In the genomic region with DNA sequence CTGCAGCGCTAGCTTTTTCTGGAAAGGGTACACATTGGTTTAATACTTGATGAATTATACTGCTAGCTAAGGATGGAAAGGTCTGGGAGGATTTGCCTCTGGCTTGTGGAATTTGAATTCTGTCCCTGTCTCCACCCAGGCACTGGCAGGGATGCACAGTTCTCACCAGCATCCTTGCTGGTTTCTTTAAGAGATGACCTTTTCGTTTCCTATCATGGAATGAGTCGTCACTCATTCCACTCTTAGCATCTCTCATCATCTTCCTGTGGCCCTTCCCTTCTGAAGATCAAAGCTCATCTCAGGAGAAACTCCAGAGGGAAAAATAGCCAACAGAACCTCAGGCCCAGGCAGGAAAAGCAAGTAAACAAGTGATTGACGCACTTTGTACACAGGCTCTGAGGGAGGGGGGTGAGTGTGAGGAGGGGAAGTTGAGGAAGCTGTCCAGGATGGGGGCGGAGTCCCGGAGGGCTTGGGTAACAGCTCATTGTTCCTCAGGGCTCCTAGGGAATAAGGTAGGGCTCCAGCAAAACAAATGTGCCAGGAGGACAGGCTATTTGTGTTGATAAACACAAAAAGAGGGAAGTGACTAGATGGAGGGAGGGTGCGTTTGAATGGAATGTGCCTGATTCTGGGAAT, we compare ENCODE assay signal across 1 cellular context.
TF ChIP-seq lines count a peak whose summit lies in the region.

No MANE protein-coding gene starts in this region.

TF ChIP-seq in GM23338, 12 proteins besides CTCF, POLR2A, EP300 and RAD21 (continued from another document):
- TF ChIP-seq, protein P1, sequence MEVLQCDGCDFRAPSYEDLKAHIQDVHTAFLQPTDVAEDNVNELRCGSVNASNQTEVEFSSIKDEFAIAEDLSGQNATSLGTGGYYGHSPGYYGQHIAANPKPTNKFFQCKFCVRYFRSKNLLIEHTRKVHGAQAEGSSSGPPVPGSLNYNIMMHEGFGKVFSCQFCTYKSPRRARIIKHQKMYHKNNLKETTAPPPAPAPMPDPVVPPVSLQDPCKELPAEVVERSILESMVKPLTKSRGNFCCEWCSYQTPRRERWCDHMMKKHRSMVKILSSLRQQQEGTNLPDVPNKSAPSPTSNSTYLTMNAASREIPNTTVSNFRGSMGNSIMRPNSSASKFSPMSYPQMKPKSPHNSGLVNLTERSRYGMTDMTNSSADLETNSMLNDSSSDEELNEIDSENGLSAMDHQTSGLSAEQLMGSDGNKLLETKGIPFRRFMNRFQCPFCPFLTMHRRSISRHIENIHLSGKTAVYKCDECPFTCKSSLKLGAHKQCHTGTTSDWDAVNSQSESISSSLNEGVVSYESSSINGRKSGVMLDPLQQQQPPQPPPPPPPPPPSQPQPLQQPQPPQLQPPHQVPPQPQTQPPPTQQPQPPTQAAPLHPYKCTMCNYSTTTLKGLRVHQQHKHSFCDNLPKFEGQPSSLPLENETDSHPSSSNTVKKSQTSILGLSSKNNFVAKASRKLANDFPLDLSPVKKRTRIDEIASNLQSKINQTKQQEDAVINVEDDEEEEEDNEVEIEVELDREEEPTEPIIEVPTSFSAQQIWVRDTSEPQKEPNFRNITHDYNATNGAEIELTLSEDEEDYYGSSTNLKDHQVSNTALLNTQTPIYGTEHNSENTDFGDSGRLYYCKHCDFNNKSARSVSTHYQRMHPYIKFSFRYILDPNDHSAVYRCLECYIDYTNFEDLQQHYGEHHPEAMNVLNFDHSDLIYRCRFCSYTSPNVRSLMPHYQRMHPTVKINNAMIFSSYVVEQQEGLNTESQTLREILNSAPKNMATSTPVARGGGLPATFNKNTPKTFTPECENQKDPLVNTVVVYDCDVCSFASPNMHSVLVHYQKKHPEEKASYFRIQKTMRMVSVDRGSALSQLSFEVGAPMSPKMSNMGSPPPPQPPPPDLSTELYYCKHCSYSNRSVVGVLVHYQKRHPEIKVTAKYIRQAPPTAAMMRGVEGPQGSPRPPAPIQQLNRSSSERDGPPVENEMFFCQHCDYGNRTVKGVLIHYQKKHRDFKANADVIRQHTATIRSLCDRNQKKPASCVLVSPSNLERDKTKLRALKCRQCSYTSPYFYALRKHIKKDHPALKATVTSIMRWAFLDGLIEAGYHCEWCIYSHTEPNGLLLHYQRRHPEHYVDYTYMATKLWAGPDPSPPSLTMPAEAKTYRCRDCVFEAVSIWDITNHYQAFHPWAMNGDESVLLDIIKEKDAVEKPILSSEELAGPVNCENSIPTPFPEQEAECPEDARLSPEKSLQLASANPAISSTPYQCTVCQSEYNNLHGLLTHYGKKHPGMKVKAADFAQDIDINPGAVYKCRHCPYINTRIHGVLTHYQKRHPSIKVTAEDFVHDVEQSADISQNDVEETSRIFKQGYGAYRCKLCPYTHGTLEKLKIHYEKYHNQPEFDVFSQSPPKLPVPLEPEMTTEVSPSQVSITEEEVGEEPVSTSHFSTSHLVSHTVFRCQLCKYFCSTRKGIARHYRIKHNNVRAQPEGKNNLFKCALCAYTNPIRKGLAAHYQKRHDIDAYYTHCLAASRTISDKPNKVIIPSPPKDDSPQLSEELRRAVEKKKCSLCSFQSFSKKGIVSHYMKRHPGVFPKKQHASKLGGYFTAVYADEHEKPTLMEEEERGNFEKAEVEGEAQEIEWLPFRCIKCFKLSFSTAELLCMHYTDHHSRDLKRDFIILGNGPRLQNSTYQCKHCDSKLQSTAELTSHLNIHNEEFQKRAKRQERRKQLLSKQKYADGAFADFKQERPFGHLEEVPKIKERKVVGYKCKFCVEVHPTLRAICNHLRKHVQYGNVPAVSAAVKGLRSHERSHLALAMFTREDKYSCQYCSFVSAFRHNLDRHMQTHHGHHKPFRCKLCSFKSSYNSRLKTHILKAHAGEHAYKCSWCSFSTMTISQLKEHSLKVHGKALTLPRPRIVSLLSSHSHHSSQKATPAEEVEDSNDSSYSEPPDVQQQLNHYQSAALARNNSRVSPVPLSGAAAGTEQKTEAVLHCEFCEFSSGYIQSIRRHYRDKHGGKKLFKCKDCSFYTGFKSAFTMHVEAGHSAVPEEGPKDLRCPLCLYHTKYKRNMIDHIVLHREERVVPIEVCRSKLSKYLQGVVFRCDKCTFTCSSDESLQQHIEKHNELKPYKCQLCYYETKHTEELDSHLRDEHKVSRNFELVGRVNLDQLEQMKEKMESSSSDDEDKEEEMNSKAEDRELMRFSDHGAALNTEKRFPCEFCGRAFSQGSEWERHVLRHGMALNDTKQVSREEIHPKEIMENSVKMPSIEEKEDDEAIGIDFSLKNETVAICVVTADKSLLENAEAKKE (CRISPR knock-in tag; IDR thresholded peaks at IDR 0.05) = no peak
- TF ChIP-seq STAT1 (IDR thresholded peaks at IDR 0.05; ENCODE audit: unreplicated experiment) (no peak), POLR2AphosphoS5 (IDR thresholded peaks at IDR 0.05; ENCODE audit: low read depth) (no peak), JUNB (IDR thresholded peaks at IDR 0.05; ENCODE audit: unreplicated experiment) (no peak), EZH2phosphoT487 (IDR thresholded peaks at IDR 0.05; ENCODE audit: unreplicated experiment) (no peak), ZNF114 (CRISPR knock-in tag; IDR thresholded peaks at IDR 0.05) (no peak), CREB1 (CRISPR knock-in tag; IDR thresholded peaks at IDR 0.05; ENCODE audit: low read depth) (no peak)
- TF ChIP-seq, protein P2, sequence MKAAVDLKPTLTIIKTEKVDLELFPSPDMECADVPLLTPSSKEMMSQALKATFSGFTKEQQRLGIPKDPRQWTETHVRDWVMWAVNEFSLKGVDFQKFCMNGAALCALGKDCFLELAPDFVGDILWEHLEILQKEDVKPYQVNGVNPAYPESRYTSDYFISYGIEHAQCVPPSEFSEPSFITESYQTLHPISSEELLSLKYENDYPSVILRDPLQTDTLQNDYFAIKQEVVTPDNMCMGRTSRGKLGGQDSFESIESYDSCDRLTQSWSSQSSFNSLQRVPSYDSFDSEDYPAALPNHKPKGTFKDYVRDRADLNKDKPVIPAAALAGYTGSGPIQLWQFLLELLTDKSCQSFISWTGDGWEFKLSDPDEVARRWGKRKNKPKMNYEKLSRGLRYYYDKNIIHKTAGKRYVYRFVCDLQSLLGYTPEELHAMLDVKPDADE (IDR thresholded peaks at IDR 0.05) = no peak
- TF ChIP-seq, protein P3, sequence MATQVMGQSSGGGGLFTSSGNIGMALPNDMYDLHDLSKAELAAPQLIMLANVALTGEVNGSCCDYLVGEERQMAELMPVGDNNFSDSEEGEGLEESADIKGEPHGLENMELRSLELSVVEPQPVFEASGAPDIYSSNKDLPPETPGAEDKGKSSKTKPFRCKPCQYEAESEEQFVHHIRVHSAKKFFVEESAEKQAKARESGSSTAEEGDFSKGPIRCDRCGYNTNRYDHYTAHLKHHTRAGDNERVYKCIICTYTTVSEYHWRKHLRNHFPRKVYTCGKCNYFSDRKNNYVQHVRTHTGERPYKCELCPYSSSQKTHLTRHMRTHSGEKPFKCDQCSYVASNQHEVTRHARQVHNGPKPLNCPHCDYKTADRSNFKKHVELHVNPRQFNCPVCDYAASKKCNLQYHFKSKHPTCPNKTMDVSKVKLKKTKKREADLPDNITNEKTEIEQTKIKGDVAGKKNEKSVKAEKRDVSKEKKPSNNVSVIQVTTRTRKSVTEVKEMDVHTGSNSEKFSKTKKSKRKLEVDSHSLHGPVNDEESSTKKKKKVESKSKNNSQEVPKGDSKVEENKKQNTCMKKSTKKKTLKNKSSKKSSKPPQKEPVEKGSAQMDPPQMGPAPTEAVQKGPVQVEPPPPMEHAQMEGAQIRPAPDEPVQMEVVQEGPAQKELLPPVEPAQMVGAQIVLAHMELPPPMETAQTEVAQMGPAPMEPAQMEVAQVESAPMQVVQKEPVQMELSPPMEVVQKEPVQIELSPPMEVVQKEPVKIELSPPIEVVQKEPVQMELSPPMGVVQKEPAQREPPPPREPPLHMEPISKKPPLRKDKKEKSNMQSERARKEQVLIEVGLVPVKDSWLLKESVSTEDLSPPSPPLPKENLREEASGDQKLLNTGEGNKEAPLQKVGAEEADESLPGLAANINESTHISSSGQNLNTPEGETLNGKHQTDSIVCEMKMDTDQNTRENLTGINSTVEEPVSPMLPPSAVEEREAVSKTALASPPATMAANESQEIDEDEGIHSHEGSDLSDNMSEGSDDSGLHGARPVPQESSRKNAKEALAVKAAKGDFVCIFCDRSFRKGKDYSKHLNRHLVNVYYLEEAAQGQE (IDR thresholded peaks at IDR 0.05; ENCODE audit: unreplicated experiment) = no peak
